Comparison of ENCODE assay signal across 8 cellular contexts in genomic region chr5:139658501-139658927, GRCh38. TPM values are rescaled to one million over a fixed set of nuclear protein-coding genes. Genes with fewer than 3 reads are reported as not detected.
A peak's percentile ranks its signal among the peaks of the same experiment; 100 is the strongest.
DNase-seq lines count a peak whose midpoint lies in the region; ATAC-seq, FAIRE-seq and TF ChIP-seq lines count a peak whose summit lies in the region.

No MANE protein-coding gene starts in this region.

- DNase-seq in GM12864 (ENCODE audit: low read depth) (no peak), WERI-Rb-1 (no peak), right cardiac atrium (peak; percentile 59 to 83 (median 79)), cortex of kidney (lab: John Stamatoyannopoulos, UW) (no peak), GM12892 (ENCODE audit: insufficient read length) (no peak), NCI-H1105 (lab: John Stamatoyannopoulos, UW) (no peak)

- ATAC-seq in right cardiac atrium (no peak), HG03432 (IDR thresholded peaks at IDR 0.05; ENCODE audit: unreplicated experiment) (no peak)

- H3K27ac ChIP-seq in WERI-Rb-1 = peak overlapping the region; percentile 28
- H3K27ac ChIP-seq in right cardiac atrium (ENCODE audit: low read length) = peak overlapping the region; percentile 85
- H3K27ac ChIP-seq in skeletal muscle tissue (ENCODE audit: low read depth, low read length) = peak overlapping the region; percentile 85

- 30% methylated on average over 14 of the region's 14 CpGs for WGBS in right cardiac atrium

- TF ChIP-seq CTCF in GM12864 (IDR thresholded peaks at IDR 0.05; ENCODE audit: low read depth, low read length, missing control alignments) (no peak), WERI-Rb-1 (IDR thresholded peaks at IDR 0.05; ENCODE audit: low read depth, low read length) (no peak)

- intact Hi-C loops in right cardiac atrium (cut with DNase I) = no loop called here

- H3K9me3 ChIP-seq in WERI-Rb-1 (ENCODE audit: severe bottlenecking) (no peaks in the 10 kb centered on the region), right cardiac atrium (ENCODE audit: control insufficient read depth, low read length) (no peaks in the 10 kb centered on the region), skeletal muscle tissue (ENCODE audit: control insufficient read depth in 3 of 3, low read length in 3 of 3) (no peaks in the 10 kb centered on the region)

- peak overlapping the region; percentile 43 for H3K4me3 ChIP-seq in GM12864 (ENCODE audit: low read depth, low read length)
- no peak overlapping the region for H3K4me3 ChIP-seq in WERI-Rb-1 (ENCODE audit: low read depth, low read length)
- H3K4me3 ChIP-seq in right cardiac atrium (ENCODE audit: low read length) = no peak overlapping the region
- H3K4me3 ChIP-seq in skeletal muscle tissue (ENCODE audit: low read length in 3 of 3) = peak overlapping the region; percentile 60 to 76 (median 71)

- no peak for TF ChIP-seq POLR2A in GM12892 (IDR thresholded peaks at IDR 0.05; ENCODE audit: low read depth, low read length)

- H3K36me3 ChIP-seq in WERI-Rb-1 (peaks cover 29% of the 10 kb centered on the region), skeletal muscle tissue (ENCODE audit: control insufficient read depth in 3 of 3, insufficient read depth in 3 of 3, low read length in 3 of 3) (no peaks in the 10 kb centered on the region)

- peaks cover 53% of the 10 kb centered on the region for H3K4me1 ChIP-seq in right cardiac atrium (ENCODE audit: control insufficient read depth, insufficient read depth, low read length)
- H3K4me1 ChIP-seq in skeletal muscle tissue (ENCODE audit: control insufficient read depth in 3 of 3, insufficient read depth in 3 of 3, low read length in 3 of 3) = peaks cover 87 to 97% (median 94%) of the 10 kb centered on the region in 3 donors

- H3K27me3 ChIP-seq in WERI-Rb-1 (ENCODE audit: insufficient read depth, low read depth, severe bottlenecking) = no peaks in the 10 kb centered on the region
- no peaks in the 10 kb centered on the region for H3K27me3 ChIP-seq in right cardiac atrium (ENCODE audit: control insufficient read depth, insufficient read depth)
- H3K27me3 ChIP-seq in skeletal muscle tissue (ENCODE audit: control insufficient read depth in 3 of 3, insufficient read depth in 3 of 3, low read length in 3 of 3) = no peaks in the 10 kb centered on the region

- H3K9ac ChIP-seq in skeletal muscle tissue (ENCODE audit: low read depth in 1 of 3, low read length in 3 of 3) = peak overlapping the region; percentile 66 to 93 (median 67)

- no peak for FAIRE-seq in GM12892 (lab: Jason Lieb, UNC)

RNA-seq across cellular contexts. Expression of gene CXXC5, which starts 10.4 kb away (rescaled TPM):
- total RNA-seq in right cardiac atrium (10 to 100 TPM; 33.9 to 70.5 (median 55.9) TPM), skeletal muscle tissue (66.8 TPM)
- polyA plus RNA-seq in right cardiac atrium = 47.5 TPM
- 22.4 TPM for polyA plus RNA-seq in GM12892 (2012; ENCODE audit: missing spikeins)

Comparison
In these comparisons a context has a peak if more than half of its experiments do, and no peak if none do; other contexts are left out.
1. DNase-seq: peak in right cardiac atrium (3 of 3); none in GM12864 (single experiment), WERI-Rb-1 (single experiment), cortex of kidney (single experiment), GM12892 (single experiment) and NCI-H1105 (single experiment).
2. H3K4me3 ChIP-seq: peak in GM12864 (single experiment) and skeletal muscle tissue (3 of 3); none in WERI-Rb-1 (single experiment) and right cardiac atrium (single experiment).
3. H3K27ac ChIP-seq: peak in every context shown above with its lines; median percentile 85 in right cardiac atrium; 85 in skeletal muscle tissue; 28 in WERI-Rb-1.